2 cellular contexts compared by ENCODE assay signal in the genomic region with DNA sequence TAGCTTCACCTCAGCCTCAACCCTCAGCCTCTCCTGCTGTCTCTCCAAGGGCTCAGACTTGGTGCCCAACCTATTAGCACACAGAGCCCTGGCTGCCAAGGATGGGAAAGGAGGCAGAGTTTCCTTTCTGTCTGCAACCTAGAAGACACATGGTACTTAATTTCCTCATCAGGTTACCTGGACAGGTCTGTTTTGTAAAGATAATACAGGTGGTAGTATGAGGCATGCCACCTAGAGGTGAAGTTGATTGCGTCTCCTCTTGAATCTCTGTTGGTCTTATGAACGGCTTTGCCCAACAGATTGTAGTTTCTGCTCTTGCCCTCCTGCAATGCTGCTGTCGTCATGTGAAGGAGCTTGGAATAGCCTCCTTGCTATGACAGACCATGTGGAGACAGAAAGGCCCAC.
TF ChIP-seq lines count a peak whose summit lies in the region.

No MANE protein-coding gene starts in this region.

TF ChIP-seq in GM12878, 131 proteins besides CTCF, POLR2A, EP300 and RAD21 (continued from another document):
- TF ChIP-seq, protein P1, sequence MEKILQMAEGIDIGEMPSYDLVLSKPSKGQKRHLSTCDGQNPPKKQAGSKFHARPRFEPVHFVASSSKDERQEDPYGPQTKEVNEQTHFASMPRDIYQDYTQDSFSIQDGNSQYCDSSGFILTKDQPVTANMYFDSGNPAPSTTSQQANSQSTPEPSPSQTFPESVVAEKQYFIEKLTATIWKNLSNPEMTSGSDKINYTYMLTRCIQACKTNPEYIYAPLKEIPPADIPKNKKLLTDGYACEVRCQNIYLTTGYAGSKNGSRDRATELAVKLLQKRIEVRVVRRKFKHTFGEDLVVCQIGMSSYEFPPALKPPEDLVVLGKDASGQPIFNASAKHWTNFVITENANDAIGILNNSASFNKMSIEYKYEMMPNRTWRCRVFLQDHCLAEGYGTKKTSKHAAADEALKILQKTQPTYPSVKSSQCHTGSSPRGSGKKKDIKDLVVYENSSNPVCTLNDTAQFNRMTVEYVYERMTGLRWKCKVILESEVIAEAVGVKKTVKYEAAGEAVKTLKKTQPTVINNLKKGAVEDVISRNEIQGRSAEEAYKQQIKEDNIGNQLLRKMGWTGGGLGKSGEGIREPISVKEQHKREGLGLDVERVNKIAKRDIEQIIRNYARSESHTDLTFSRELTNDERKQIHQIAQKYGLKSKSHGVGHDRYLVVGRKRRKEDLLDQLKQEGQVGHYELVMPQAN (conservative IDR thresholded peaks at IDR 0.05) = no peak

TF ChIP-seq in liver, 16 proteins besides CTCF, POLR2A, EP300 and RAD21 (continued from another document):
- TF ChIP-seq, protein P2, sequence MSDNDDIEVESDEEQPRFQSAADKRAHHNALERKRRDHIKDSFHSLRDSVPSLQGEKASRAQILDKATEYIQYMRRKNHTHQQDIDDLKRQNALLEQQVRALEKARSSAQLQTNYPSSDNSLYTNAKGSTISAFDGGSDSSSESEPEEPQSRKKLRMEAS (IDR thresholded peaks at IDR 0.05) = no peak
- TF ChIP-seq HNF4G (IDR thresholded peaks at IDR 0.05) (no peak), FOXA2 (IDR thresholded peaks at IDR 0.05) (no peak), TAF1 (conservative IDR thresholded peaks at IDR 0.05) (no peak), EGR1 (IDR thresholded peaks at IDR 0.05; ENCODE audit: low read depth in 2 of 2) (no peak), GABPA (IDR thresholded peaks at IDR 0.05 in 1 of 2, conservative IDR thresholded peaks at IDR 0.05 in 1 of 2) (no peak), RXRA (IDR thresholded peaks at IDR 0.05) (no peak), FOXA1 (IDR thresholded peaks at IDR 0.05) (no peak), YY1 (IDR thresholded peaks at IDR 0.05) (no peak), JUND (IDR thresholded peaks at IDR 0.05) (no peak), SP1 (IDR thresholded peaks at IDR 0.05) (no peak)
- TF ChIP-seq, protein P3, sequence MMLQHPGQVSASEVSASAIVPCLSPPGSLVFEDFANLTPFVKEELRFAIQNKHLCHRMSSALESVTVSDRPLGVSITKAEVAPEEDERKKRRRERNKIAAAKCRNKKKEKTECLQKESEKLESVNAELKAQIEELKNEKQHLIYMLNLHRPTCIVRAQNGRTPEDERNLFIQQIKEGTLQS (IDR thresholded peaks at IDR 0.05) = no peak
- TF ChIP-seq, protein P4, sequence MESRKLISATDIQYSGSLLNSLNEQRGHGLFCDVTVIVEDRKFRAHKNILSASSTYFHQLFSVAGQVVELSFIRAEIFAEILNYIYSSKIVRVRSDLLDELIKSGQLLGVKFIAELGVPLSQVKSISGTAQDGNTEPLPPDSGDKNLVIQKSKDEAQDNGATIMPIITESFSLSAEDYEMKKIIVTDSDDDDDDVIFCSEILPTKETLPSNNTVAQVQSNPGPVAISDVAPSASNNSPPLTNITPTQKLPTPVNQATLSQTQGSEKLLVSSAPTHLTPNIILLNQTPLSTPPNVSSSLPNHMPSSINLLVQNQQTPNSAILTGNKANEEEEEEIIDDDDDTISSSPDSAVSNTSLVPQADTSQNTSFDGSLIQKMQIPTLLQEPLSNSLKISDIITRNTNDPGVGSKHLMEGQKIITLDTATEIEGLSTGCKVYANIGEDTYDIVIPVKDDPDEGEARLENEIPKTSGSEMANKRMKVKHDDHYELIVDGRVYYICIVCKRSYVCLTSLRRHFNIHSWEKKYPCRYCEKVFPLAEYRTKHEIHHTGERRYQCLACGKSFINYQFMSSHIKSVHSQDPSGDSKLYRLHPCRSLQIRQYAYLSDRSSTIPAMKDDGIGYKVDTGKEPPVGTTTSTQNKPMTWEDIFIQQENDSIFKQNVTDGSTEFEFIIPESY (IDR thresholded peaks at IDR 0.05) = no peak
- TF ChIP-seq, protein P5, sequence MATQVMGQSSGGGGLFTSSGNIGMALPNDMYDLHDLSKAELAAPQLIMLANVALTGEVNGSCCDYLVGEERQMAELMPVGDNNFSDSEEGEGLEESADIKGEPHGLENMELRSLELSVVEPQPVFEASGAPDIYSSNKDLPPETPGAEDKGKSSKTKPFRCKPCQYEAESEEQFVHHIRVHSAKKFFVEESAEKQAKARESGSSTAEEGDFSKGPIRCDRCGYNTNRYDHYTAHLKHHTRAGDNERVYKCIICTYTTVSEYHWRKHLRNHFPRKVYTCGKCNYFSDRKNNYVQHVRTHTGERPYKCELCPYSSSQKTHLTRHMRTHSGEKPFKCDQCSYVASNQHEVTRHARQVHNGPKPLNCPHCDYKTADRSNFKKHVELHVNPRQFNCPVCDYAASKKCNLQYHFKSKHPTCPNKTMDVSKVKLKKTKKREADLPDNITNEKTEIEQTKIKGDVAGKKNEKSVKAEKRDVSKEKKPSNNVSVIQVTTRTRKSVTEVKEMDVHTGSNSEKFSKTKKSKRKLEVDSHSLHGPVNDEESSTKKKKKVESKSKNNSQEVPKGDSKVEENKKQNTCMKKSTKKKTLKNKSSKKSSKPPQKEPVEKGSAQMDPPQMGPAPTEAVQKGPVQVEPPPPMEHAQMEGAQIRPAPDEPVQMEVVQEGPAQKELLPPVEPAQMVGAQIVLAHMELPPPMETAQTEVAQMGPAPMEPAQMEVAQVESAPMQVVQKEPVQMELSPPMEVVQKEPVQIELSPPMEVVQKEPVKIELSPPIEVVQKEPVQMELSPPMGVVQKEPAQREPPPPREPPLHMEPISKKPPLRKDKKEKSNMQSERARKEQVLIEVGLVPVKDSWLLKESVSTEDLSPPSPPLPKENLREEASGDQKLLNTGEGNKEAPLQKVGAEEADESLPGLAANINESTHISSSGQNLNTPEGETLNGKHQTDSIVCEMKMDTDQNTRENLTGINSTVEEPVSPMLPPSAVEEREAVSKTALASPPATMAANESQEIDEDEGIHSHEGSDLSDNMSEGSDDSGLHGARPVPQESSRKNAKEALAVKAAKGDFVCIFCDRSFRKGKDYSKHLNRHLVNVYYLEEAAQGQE (IDR thresholded peaks at IDR 0.05) = no peak
TF ChIP-seq in liver: peak in this region for 0.
